In the genomic region with DNA sequence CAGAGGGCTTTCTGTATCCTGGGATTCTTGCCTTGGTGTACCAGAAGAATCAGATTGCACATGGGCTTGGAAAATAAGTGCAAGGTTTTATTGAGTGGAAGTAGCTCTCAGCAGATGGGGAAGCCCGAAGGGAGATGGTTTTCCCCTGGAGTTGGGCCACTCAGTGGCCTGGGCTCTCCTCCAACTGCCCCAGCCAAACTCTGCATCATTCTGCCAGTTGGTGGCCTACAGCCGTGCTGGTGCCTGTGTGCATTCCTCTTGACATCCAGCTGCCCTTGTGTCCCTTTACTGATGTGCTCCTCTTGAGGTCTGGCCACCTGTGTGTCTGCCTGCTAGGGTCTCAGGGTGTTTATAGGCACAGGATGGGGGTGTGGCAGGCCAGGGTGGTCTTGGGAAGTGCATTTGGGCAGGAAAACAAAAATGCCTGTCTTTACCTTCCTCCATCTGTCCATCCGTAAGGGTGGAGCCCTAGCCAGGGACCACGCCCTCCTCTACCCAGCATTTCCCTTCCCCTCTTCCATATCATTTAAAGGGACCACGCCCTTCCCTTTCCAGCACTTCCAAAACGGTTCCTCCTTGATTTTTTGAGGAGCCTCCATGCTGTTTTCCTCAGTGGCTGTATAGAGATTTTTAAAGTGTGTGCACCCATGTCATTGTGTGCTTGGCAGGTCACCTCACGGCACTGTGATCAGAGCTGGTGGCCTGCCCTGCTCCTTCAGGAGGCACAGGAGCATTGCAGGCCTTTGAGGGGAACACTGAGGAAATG, we compare ENCODE assay signal across 12 cellular contexts. TPM values are rescaled to one million over a fixed set of nuclear protein-coding genes. Genes with fewer than 3 reads are reported as not detected.
DNase-seq lines count a peak whose midpoint lies in the region; ATAC-seq and TF ChIP-seq lines count a peak whose summit lies in the region.
"Had no signal": no experiment of that assay in that cellular context is flagged by ENCODE, and none has a peak within 500 bp of the region (broad histone marks: within the 10 kb centered on the region; RNA-seq: fewer than 3 reads in every experiment).

No MANE protein-coding gene starts in this region.

- H3K4me3 Mint-ChIP-seq in natural killer cell, result no peak overlapping the region
- H3K4me3 Mint-ChIP-seq: CD4-positive, CD25-positive, alpha-beta regulatory T cell had no signal

- H3K27ac Mint-ChIP-seq in natural killer cell, result no peak overlapping the region

- intact Hi-C loops in natural killer cell (cut with micrococcal nuclease), result no loop called here

- peaks cover 82% of the 10 kb centered on the region for H3K36me3 ChIP-seq in OCI-LY3 (replicated peaks; ENCODE audit: low read depth, low read length)

- TF ChIP-seq CTCF in OCI-LY3 (IDR thresholded peaks at IDR 0.05; ENCODE audit: low read depth, low read length), result no peak
- TF ChIP-seq CTCF in natural killer cell (IDR thresholded peaks at IDR 0.05), result no peak

- no peaks in the 10 kb centered on the region for H3K27me3 ChIP-seq in OCI-LY3 (ENCODE audit: low read depth, low read length)

- no peaks in the 10 kb centered on the region for H4K20me1 ChIP-seq in OCI-LY3 (ENCODE audit: insufficient read depth, low read length)

- peaks cover 6% of the 10 kb centered on the region; the same call in 1 of the 2 replicates for H3K9me3 ChIP-seq in OCI-LY3 (ENCODE audit: insufficient read depth, low read length)

- peaks cover 95% of the 10 kb centered on the region for H3K79me2 ChIP-seq in OCI-LY3 (ENCODE audit: low read length)

- peaks cover 7 to 13% of the 10 kb centered on the region in 2 donors for H3K4me1 Mint-ChIP-seq in natural killer cell

- no peak for ATAC-seq in natural killer cell

- no peaks in the 10 kb centered on the region for H3K9me3 Mint-ChIP-seq in natural killer cell
- H3K9me3 Mint-ChIP-seq: CD4-positive, CD25-positive, alpha-beta regulatory T cell had no signal

- no peak overlapping the region for H3K4me3 ChIP-seq in OCI-LY3 (ENCODE audit: low read length)

- H3K36me3 Mint-ChIP-seq in natural killer cell, result no peaks in the 10 kb centered on the region

- H3K27me3 Mint-ChIP-seq in natural killer cell (ENCODE audit: low read depth in 2 of 2), result no peaks in the 10 kb centered on the region
- H3K27me3 Mint-ChIP-seq: CD4-positive, CD25-positive, alpha-beta regulatory T cell had no signal

- DNase-seq in Ammon's horn (ENCODE audit: low spot score) (peak; percentile 69), fibroblast of peridontal ligament (ENCODE audit: extremely low read depth) (peak; percentile 69), nucleus accumbens (lab: John Stamatoyannopoulos, UW) (peak in 38 of 56 donors; percentile 16 to 72 (median 40)), natural killer cell (no peak), DMS153 (lab: John Stamatoyannopoulos, UW) (no peak), germinal center (ENCODE audit: low spot score) (no peak), HuH-7 (ENCODE audit: low spot score) (no peak)
- DNase-seq: CD4-positive, CD25-positive, alpha-beta regulatory T cell; NCI-H774; stimulated activated CD8-positive, alpha-beta memory T cell treated with anti-CD3 and anti-CD28 coated beads, Interleukin-4, amount 100 ng/mL, for 48 hours; T-helper 9 cell had no signal

- H3K9ac ChIP-seq in OCI-LY3 (ENCODE audit: low read length), result peak overlapping the region; percentile 40; the same call in 1 of the 2 replicates

- H2AFZ ChIP-seq in OCI-LY3 (ENCODE audit: low read depth, low read length), result no peak overlapping the region

- peak overlapping the region; percentile 5; the same call in 1 of the 2 replicates for H3K4me2 ChIP-seq in OCI-LY3 (ENCODE audit: low read length)

- peak overlapping the region; percentile 99 for H3K27ac ChIP-seq in OCI-LY3 (ENCODE audit: low read length)

- H3K4me1 ChIP-seq in OCI-LY3 (ENCODE audit: low read length), result peaks cover 95% of the 10 kb centered on the region

RNA-seq across cellular contexts. Expression of a gene that starts 18.9 kb away (rescaled TPM):
- 10 to 100 TPM; 19.0 to 24.2 (median 23.1) TPM for total RNA-seq in natural killer cell

RNA-seq across cellular contexts. Expression of a gene that starts 19.1 kb away (rescaled TPM):
- total RNA-seq in natural killer cell, result 10 to 100 TPM in 2 of 3 donors, 1 to 10 TPM in 1; 8.8 to 12.4 (median 12.3) TPM

Comparison
In these comparisons a context has a peak if more than half of its experiments do, and no peak if none do; other contexts are left out.
1. DNase-seq: peak in Ammon's horn (single experiment), fibroblast of peridontal ligament (single experiment) and nucleus accumbens (38 of 56); none in natural killer cell (single experiment), DMS153 (single experiment), germinal center (single experiment) and HuH-7 (single experiment).